1 cellular context compared by ENCODE assay signal in the genomic region with DNA sequence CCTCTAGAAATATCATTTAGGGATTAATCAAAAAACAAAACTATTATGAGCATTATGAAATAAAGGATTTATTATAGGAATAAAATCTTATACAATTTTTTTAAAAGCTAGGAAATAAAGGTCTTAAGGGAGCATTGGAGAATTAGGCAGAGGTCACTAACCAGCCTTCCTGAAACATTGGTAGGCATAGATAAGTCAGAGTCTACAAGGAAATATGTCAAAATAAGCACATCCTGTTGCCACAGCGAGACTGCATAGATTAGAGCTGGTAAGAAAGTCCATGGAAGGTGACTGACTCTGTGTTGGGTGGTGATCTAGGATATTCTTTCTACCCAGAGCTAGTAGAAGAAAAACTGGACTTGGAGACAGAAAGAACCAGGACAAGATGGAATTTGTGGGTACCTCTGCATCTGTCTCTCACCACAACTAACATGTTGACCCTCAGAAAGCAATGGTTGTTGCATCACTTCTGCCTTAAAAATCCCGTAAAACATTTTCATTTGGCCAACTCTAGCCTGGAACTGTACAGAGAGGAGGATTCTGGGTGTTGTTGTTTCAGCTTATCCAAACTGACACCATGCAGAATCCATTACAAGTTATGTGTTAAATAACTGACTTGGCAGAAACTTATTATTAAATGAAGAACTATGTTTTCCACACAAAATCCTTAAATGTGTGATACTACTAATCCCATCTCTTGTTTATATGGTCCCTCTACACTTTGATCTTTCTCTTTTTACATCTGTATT.
TF ChIP-seq lines count a peak whose summit lies in the region.

No MANE protein-coding gene starts in this region.

TF ChIP-seq in GM12878, 131 proteins besides CTCF, POLR2A, EP300 and RAD21 (continued from another document):
- TF ChIP-seq NFXL1 (IDR thresholded peaks at IDR 0.05; ENCODE audit: borderline replicate concordance) (no peak), PAX8 (IDR thresholded peaks at IDR 0.05) (no peak), GATAD2B (conservative IDR thresholded peaks at IDR 0.05; ENCODE audit: low read depth) (no peak), ETV6 (conservative IDR thresholded peaks at IDR 0.05 in 1 of 2, IDR thresholded peaks at IDR 0.05 in 1 of 2; ENCODE audit: borderline replicate concordance in 1 of 2, low read depth in 1 of 2) (no peak), ZNF384 (IDR thresholded peaks at IDR 0.05; ENCODE audit: borderline replicate concordance, low read depth, low read length) (no peak), ESRRA (IDR thresholded peaks at IDR 0.05; ENCODE audit: low read length) (no peak), TBL1XR1 (IDR thresholded peaks at IDR 0.05; ENCODE audit: low read depth, low read length) (no peak), MXI1 (IDR thresholded peaks at IDR 0.05; ENCODE audit: low read depth, low read length) (no peak), FOS (IDR thresholded peaks at IDR 0.05; ENCODE audit: borderline replicate concordance, extremely low read depth, insufficient read length) (no peak), SPI1 (IDR thresholded peaks at IDR 0.05; ENCODE audit: borderline replicate concordance, insufficient read depth, low read depth, low read length) (no peak)
- TF ChIP-seq, protein P1, sequence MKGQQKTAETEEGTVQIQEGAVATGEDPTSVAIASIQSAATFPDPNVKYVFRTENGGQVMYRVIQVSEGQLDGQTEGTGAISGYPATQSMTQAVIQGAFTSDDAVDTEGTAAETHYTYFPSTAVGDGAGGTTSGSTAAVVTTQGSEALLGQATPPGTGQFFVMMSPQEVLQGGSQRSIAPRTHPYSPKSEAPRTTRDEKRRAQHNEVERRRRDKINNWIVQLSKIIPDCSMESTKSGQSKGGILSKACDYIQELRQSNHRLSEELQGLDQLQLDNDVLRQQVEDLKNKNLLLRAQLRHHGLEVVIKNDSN (IDR thresholded peaks at IDR 0.05; ENCODE audit: borderline replicate concordance, extremely low read length, insufficient read depth, low read depth, low read length), result no peak
